Comparison of ENCODE assay signal across 13 cellular contexts in the genomic region with DNA sequence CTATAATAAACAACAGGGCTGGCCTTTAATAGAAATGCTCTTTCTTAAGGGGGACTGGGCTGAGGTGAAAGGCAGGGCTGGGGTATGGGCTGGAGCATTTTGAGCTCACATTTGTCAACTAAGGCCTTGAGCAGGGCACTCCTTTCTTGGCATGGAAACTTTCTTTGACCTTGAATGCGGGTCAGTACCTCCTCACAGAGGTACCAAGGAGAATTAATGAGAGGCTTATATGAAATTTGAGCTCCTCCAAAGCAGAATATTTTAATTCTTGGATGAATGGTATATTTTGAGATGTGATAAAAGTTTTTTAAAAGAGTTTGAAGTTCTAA. TPM values are rescaled to one million over a fixed set of nuclear protein-coding genes. Genes with fewer than 3 reads are reported as not detected.
DNase-seq lines count a peak whose midpoint lies in the region; ATAC-seq, FAIRE-seq and TF ChIP-seq lines count a peak whose summit lies in the region.
"Had no signal": no experiment of that assay in that cellular context is flagged by ENCODE, and none has a peak within 500 bp of the region (broad histone marks: within the 10 kb centered on the region; RNA-seq: fewer than 3 reads in every experiment).

No MANE protein-coding gene starts in this region.

- H3K4me3 ChIP-seq in ACC112 (ENCODE audit: low read depth, low read length) (0 out of 2 replicates have a peak overlapping the region, but pooled peaks have one; percentile 35), Peyer's patch (no peak overlapping the region), left lung (no peak overlapping the region), small intestine (ENCODE audit: low read depth in 1 of 2, low read length in 2 of 2) (peak overlapping the region in 1 of 2 donors; percentile 45)
- no peak overlapping the region for H3K4me3 ChIP-seq in CD8-positive, alpha-beta T cell (ENCODE audit: low read depth, low read length)

- CTCF ChIA-PET in CD8-positive, alpha-beta T cell (lab: Charles Lee): interaction anchor here (0.8 to 0.9 kb wide), 2 partner anchors 168 to 174 kb away, joined by 3 read pairs; partner anchors contain the start of gene HBEGF

- ATAC-seq in left lung (no peak), GM19023 (IDR thresholded peaks at IDR 0.05; ENCODE audit: unreplicated experiment) (no peak)
- no peak for ATAC-seq in stimulated activated memory B cell treated with anti-CD40 and anti-IgM and Interleukin-4, amounts not matched to agents 10 μg/mL and 1 μg/mL and 100 μg/mL, for 72 hours
- no peak for ATAC-seq in CD8-positive, alpha-beta T cell
- ATAC-seq: stimulated activated naive CD8-positive, alpha-beta T cell treated with anti-CD3 and anti-CD28 coated beads, Interleukin-15, Interleukin-2, amounts not matched to agents 100 U/mL and 50 U/mL, for 24 hours had no signal

- TF ChIP-seq CTCF in Peyer's patch (IDR thresholded peaks at IDR 0.05): no peak
- no peak for TF ChIP-seq CTCF in left lung (IDR thresholded peaks at IDR 0.05)
- no peak for TF ChIP-seq CTCF in CD8-positive, alpha-beta T cell (IDR thresholded peaks at IDR 0.05)

- H3K27ac ChIP-seq in ACC112 (ENCODE audit: low read depth, low read length) (peak overlapping the region; percentile 43), Peyer's patch (peak overlapping the region in 3 of 4 donors; percentile 16 to 48 (median 43)), left lung (peak overlapping the region; percentile 54 to 77), small intestine (ENCODE audit: low read depth in 1 of 2, low read length in 1 of 2) (peak overlapping the region in 1 of 2 donors; percentile 76)
- H3K27ac ChIP-seq in CD8-positive, alpha-beta T cell (ENCODE audit: low read depth, low read length): no peak overlapping the region

- DNase-seq in Peyer's patch: no peak
- DNase-seq in left lung: no peak
- DNase-seq in small intestine: peak; percentile 52
- DNase-seq in A172 (ENCODE audit: low spot score): no peak
- no peak for DNase-seq in CD8-positive, alpha-beta T cell
- DNase-seq: activated CD4-positive, alpha-beta memory T cell treated with anti-CD3 and anti-CD28 coated beads, Interleukin-2, amount 10 ng/mL, durations not matched to agents 7 days and 5 days; NCI-H1417 treated with DMSO at 0.1 percent for 48 hours; NCI-H510A; nephron progenitor cell; stimulated activated naive CD8-positive, alpha-beta T cell treated with anti-CD3 and anti-CD28 coated beads, Interleukin-15, Interleukin-2, amounts not matched to agents 100 U/mL and 50 U/mL, for 24 hours had no signal

- no peak for FAIRE-seq in small intestine (lab: Jason Lieb, UNC)

- H3K4me1 ChIP-seq in ACC112 (ENCODE audit: control insufficient read depth, insufficient read depth, low read length, unreplicated experiment) (peaks cover 44% of the 10 kb centered on the region), Peyer's patch (peaks cover 0 to 42% (median 6%) of the 10 kb centered on the region in 4 donors), left lung (peaks cover 30 to 73% of the 10 kb centered on the region in 2 donors), small intestine (ENCODE audit: control insufficient read depth in 2 of 2, insufficient read depth in 1 of 2, low read depth in 1 of 2, low read length in 1 of 2) (peaks cover 3 to 18% of the 10 kb centered on the region in 2 donors)
- peaks cover 9% of the 10 kb centered on the region for H3K4me1 ChIP-seq in CD8-positive, alpha-beta T cell (ENCODE audit: insufficient read depth, low read length)

- peak overlapping the region; percentile 4 for H2AFZ ChIP-seq in ACC112 (ENCODE audit: low read length, unreplicated experiment)

- TF ChIP-seq POLR2A in Peyer's patch (IDR thresholded peaks at IDR 0.05): no peak

- 27 to 29% (median 28%) methylated on average over 1 of the region's 1 CpG for WGBS in small intestine, 3 donors

- intact Hi-C loops in left lung (cut with DNase I): no loop called here
- intact Hi-C loops in CD8-positive, alpha-beta T cell (cut with DNase I, micrococcal nuclease): loop anchor here in 1 of 2 experiments (5.0 to 10.0 kb wide), 7 partner anchors 169 to 1459 kb away; partner anchors contain the start of genes CD14, HARS1, HARS2 and HBEGF

- H3K79me2 ChIP-seq in ACC112 (ENCODE audit: control insufficient read depth, insufficient read depth, low read length, unreplicated experiment): peaks cover 6% of the 10 kb centered on the region

- H3K9me3 ChIP-seq in Peyer's patch (peaks cover 0 to 4% (median 0%) of the 10 kb centered on the region in 4 donors), left lung (no peaks in the 10 kb centered on the region), small intestine (ENCODE audit: control insufficient read depth, low read depth) (no peaks in the 10 kb centered on the region)
- no peaks in the 10 kb centered on the region for H3K9me3 ChIP-seq in CD8-positive, alpha-beta T cell (ENCODE audit: low read length)

- no peaks in the 10 kb centered on the region for H3K36me3 Mint-ChIP-seq in stimulated activated memory B cell treated with anti-CD40 and anti-IgM and Interleukin-4, amounts not matched to agents 10 μg/mL and 1 μg/mL and 100 μg/mL, for 72 hours
- H3K36me3 Mint-ChIP-seq in CD8-positive, alpha-beta T cell: peaks cover 7% of the 10 kb centered on the region

- H3K27me3 Mint-ChIP-seq in stimulated activated memory B cell treated with anti-CD40 and anti-IgM and Interleukin-4, amounts not matched to agents 10 μg/mL and 1 μg/mL and 100 μg/mL, for 72 hours: no peaks in the 10 kb centered on the region
- H3K27me3 Mint-ChIP-seq in CD8-positive, alpha-beta T cell (ENCODE audit: low read depth): peaks cover 5% of the 10 kb centered on the region

- H3K27me3 ChIP-seq in ACC112 (ENCODE audit: insufficient read depth, low read length): no peaks in the 10 kb centered on the region
- H3K27me3 ChIP-seq in Peyer's patch: no peaks in the 10 kb centered on the region
- no peaks in the 10 kb centered on the region for H3K27me3 ChIP-seq in left lung
- no peaks in the 10 kb centered on the region for H3K27me3 ChIP-seq in small intestine (ENCODE audit: control insufficient read depth in 2 of 2, insufficient read depth in 2 of 2, low read length in 2 of 2)
- no peaks in the 10 kb centered on the region for H3K27me3 ChIP-seq in CD8-positive, alpha-beta T cell (ENCODE audit: insufficient read depth, low read length)

- no peaks in the 10 kb centered on the region for H3K36me3 ChIP-seq in ACC112 (ENCODE audit: insufficient read depth, low read length)
- no peaks in the 10 kb centered on the region for H3K36me3 ChIP-seq in Peyer's patch
- no peaks in the 10 kb centered on the region for H3K36me3 ChIP-seq in left lung
- no peaks in the 10 kb centered on the region for H3K36me3 ChIP-seq in small intestine (ENCODE audit: control insufficient read depth in 2 of 2, insufficient read depth in 2 of 2, low read length in 2 of 2)
- H3K36me3 ChIP-seq in CD8-positive, alpha-beta T cell (ENCODE audit: insufficient read depth, low read length): no peaks in the 10 kb centered on the region

- H3K4me3 Mint-ChIP-seq in stimulated activated memory B cell treated with anti-CD40 and anti-IgM and Interleukin-4, amounts not matched to agents 10 μg/mL and 1 μg/mL and 100 μg/mL, for 72 hours: no peak overlapping the region
- no peak overlapping the region for H3K4me3 Mint-ChIP-seq in CD8-positive, alpha-beta T cell
- H3K4me3 Mint-ChIP-seq: activated CD4-positive, alpha-beta memory T cell treated with anti-CD3 and anti-CD28 coated beads, Interleukin-2, amount 10 ng/mL, durations not matched to agents 7 days and 5 days had no signal

- POLR2A ChIA-PET in CD8-positive, alpha-beta T cell (lab: Charles Lee): no interaction called here

- no peak overlapping the region for H3K27ac Mint-ChIP-seq in stimulated activated memory B cell treated with anti-CD40 and anti-IgM and Interleukin-4, amounts not matched to agents 10 μg/mL and 1 μg/mL and 100 μg/mL, for 72 hours
- H3K27ac Mint-ChIP-seq in CD8-positive, alpha-beta T cell: no peak overlapping the region
- H3K27ac Mint-ChIP-seq: activated CD4-positive, alpha-beta memory T cell treated with anti-CD3 and anti-CD28 coated beads, Interleukin-2, amount 10 ng/mL, durations not matched to agents 7 days and 5 days; nephron progenitor cell had no signal

- H3K9me3 Mint-ChIP-seq in stimulated activated memory B cell treated with anti-CD40 and anti-IgM and Interleukin-4, amounts not matched to agents 10 μg/mL and 1 μg/mL and 100 μg/mL, for 72 hours: no peaks in the 10 kb centered on the region
- H3K9me3 Mint-ChIP-seq in CD8-positive, alpha-beta T cell: no peaks in the 10 kb centered on the region
- H3K9me3 Mint-ChIP-seq: activated CD4-positive, alpha-beta memory T cell treated with anti-CD3 and anti-CD28 coated beads, Interleukin-2, amount 10 ng/mL, durations not matched to agents 7 days and 5 days; nephron progenitor cell had no signal

- H3K4me1 Mint-ChIP-seq in stimulated activated memory B cell treated with anti-CD40 and anti-IgM and Interleukin-4, amounts not matched to agents 10 μg/mL and 1 μg/mL and 100 μg/mL, for 72 hours: peaks cover 24% of the 10 kb centered on the region
- H3K4me1 Mint-ChIP-seq in CD8-positive, alpha-beta T cell (ENCODE audit: low read depth): peaks cover 13% of the 10 kb centered on the region

RNA-seq across cellular contexts. Expression of gene CYSTM1, which starts 3.1 kb away (rescaled TPM):
- 100 to 1,000 TPM in 3 of 4 donors, 10 to 100 TPM in 1; 60.2 to 185 (median 140) TPM for total RNA-seq in Peyer's patch
- total RNA-seq in left lung: 10 to 100 TPM; 85.2 to 90.4 TPM
- polyA plus RNA-seq in small intestine: 100 to 1,000 TPM; 273 to 884 (median 819) TPM
- 48.4 and 54.9 TPM in 2 replicates for total RNA-seq in A172 (2014; rRNA removed; shearing (Covaris generic))
- total RNA-seq in CD8-positive, alpha-beta T cell: 1 to 10 TPM; 8.1 to 8.6 TPM

RNA-seq across cellular contexts. Expression of gene IGIP, which starts 52.3 kb away (rescaled TPM):
- total RNA-seq in Peyer's patch (10 to 100 TPM; 10.2 to 16.5 (median 12.4) TPM), left lung (10 to 100 TPM; 11.6 to 13.7 TPM)
- 1 to 10 TPM; 4.6 to 8.3 (median 7.6) TPM for polyA plus RNA-seq in small intestine
- 2.5 and 3.2 TPM in 2 replicates for total RNA-seq in A172 (2014; rRNA removed; shearing (Covaris generic))
- under 1 TPM; 0.78 to 0.81 TPM for total RNA-seq in CD8-positive, alpha-beta T cell
